21 cellular contexts compared by ENCODE assay signal in genomic region chr10:68218786-68219185, GRCh38. TPM values are rescaled to one million over a fixed set of nuclear protein-coding genes. Genes with fewer than 3 reads are reported as not detected.
"Had no signal": no experiment of that assay in that cellular context is flagged by ENCODE, and none has a peak within 500 bp of the region (broad histone marks: within the 10 kb centered on the region; RNA-seq: fewer than 3 reads in every experiment).

No MANE protein-coding gene starts in this region.

- H3K36me3 ChIP-seq: gastroesophageal sphincter, lower lobe of right lung, spleen, tibial nerve had no signal

- H3K9me3 ChIP-seq: gastroesophageal sphincter, left ventricle myocardium inferior, lower lobe of right lung, spleen, tibial nerve had no signal

- H3K4me3 ChIP-seq: gastroesophageal sphincter, left ventricle myocardium inferior, lower lobe of right lung, spleen, tibial nerve had no signal

- DNase-seq: effector memory CD4-positive, alpha-beta T cell; immature natural killer cell; left ventricle myocardium inferior; lower lobe of right lung; midbrain; naive B cell; spleen; stimulated activated CD4-positive, alpha-beta T cell treated with anti-CD3 and anti-CD28 coated beads, Interleukin-15, amount 100 ng/mL, for 24 hours; stimulated activated CD4-positive, alpha-beta T cell treated with anti-CD3 and anti-CD28 coated beads, Interleukin-1b, Interleukin-23, amount 100 ng/mL, for 48 hours; stimulated activated CD4-positive, alpha-beta T cell treated with anti-CD3 and anti-CD28 coated beads, Interleukin-4, amount 100 ng/mL, for 24 hours had no signal

- H3K27me3 ChIP-seq: gastroesophageal sphincter, spleen, tibial nerve had no signal

- ATAC-seq: esophagus mucosa; gastroesophageal sphincter; lower lobe of right lung; sciatic nerve; stimulated activated memory B cell treated with anti-CD40 and anti-IgM and Interleukin-4, amounts not matched to agents 10 μg/mL and 1 μg/mL and 100 μg/mL, for 72 hours had no signal

- H3K27ac ChIP-seq: gastroesophageal sphincter, left ventricle myocardium inferior, lower lobe of right lung, spleen, tibial nerve had no signal

- H3K4me1 ChIP-seq: gastroesophageal sphincter, left ventricle myocardium inferior, lower lobe of right lung, spleen, tibial nerve had no signal

RNA-seq across cellular contexts. Expression of gene ATOH7, which starts 13.1 kb away (rescaled TPM):
- total RNA-seq: esophagus mucosa, fibroblast of villous mesenchyme, left ventricle myocardium inferior, lower lobe of right lung, omental fat pad, pulmonary artery endothelial cell, skeletal muscle tissue, spleen, ureter had no signal
- polyA plus RNA-seq: immature natural killer cell, keratinocyte had no signal
